ENCODE assay signal across 25 cellular contexts in genomic region chr11:131833371-131833770, GRCh38.
"Had no signal": no experiment of that assay in that cellular context is flagged by ENCODE, and none has a peak within 500 bp of the region (broad histone marks: within the 10 kb centered on the region; RNA-seq: fewer than 3 reads in every experiment).

No MANE protein-coding gene starts in this region.

- H3K27ac ChIP-seq: SJSA1, SK-N-MC had no signal

- H3K9me3 Mint-ChIP-seq: T-helper 1 cell treated with Interleukin-12 subunit alpha and Interleukin-12 subunit beta and Interleukin-4 antibody, amounts not matched to agents 30 μg/mL and 1 μg/mL, for 36 hours had no signal

- H3K36me3 Mint-ChIP-seq: T-cell had no signal

- H3K4me3 ChIP-seq: SJSA1, SK-N-MC had no signal

- H3K27ac Mint-ChIP-seq: T-cell; T-helper 1 cell treated with Interleukin-12 subunit alpha and Interleukin-12 subunit beta and Interleukin-4 antibody, amounts not matched to agents 30 μg/mL and 1 μg/mL, for 36 hours had no signal

- H3K27me3 ChIP-seq: SJSA1 had no signal

- H3K4me1 ChIP-seq: SJSA1 had no signal

- DNase-seq: IMR-90, Kasumi-1, KG1, MM.1S, NCI-H1092, NCI-H1105 treated with DMSO at 0.1 percent for 48 hours, NCI-H1417 treated with DMSO at 0.1 percent for 48 hours, NCI-H146, NCI-H1694 treated with DMSO at 0.1 percent for 48 hours, NCI-H1930, NCI-H2081, NCI-H2107, NCI-H226, NCI-H446, NCI-H510A, NCI-H524 treated with DMSO at 0.1 percent for 48 hours, NCI-H69, NCI-H774, SHP77 treated with DMSO at 0.1 percent for 48 hours, T-cell had no signal

- ATAC-seq: HepG2, Right ventricle myocardium inferior, T-cell had no signal

- H3K36me3 ChIP-seq: SJSA1 had no signal

- H3K9me3 ChIP-seq: SJSA1 had no signal

- H3K4me1 Mint-ChIP-seq: T-cell had no signal

- H3K4me3 Mint-ChIP-seq: T-cell; T-helper 1 cell treated with Interleukin-12 subunit alpha and Interleukin-12 subunit beta and Interleukin-4 antibody, amounts not matched to agents 30 μg/mL and 1 μg/mL, for 36 hours had no signal
